29 cellular contexts compared by ENCODE assay signal in the genomic region with DNA sequence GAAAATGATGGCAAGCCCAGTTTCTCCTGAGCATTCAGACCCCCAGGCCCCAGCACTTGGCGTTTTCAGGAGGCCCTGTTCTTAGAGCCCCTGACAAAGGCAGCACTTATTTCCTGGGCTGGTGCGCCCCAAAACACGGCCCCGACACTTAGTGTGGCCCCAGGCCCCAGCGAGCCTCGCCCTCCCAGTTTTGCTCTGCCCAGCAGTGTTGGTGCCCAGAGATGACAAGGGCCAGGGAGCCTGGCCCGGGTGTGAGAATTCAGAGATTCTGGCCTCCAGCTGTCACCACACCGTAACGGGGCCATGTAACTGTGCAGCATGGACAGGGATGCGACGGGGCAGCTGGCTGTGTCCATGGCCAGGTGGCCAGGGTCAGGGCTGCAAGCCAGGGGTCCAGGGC. TPM values are rescaled to one million over a fixed set of nuclear protein-coding genes. Genes with fewer than 3 reads are reported as not detected.
"Had no signal": no experiment of that assay in that cellular context is flagged by ENCODE, and none has a peak within 500 bp of the region (broad histone marks: within the 10 kb centered on the region; RNA-seq: fewer than 3 reads in every experiment).

No MANE protein-coding gene starts in this region.

- H3K4me3 Mint-ChIP-seq: naive thymus-derived CD4-positive, alpha-beta T cell; natural killer cell; nephron; neural progenitor cell; stimulated activated effector memory CD8-positive, alpha-beta T cell treated with anti-CD3 and anti-CD28 coated beads, Interleukin-12 subunit alpha, Interleukin-12 subunit beta, amount 100 ng/mL, for 72 hours; stimulated activated naive B cell treated with anti-CD40 and anti-IgM and Interleukin-4, amounts not matched to agents 10 μg/mL and 1 μg/mL and 100 μg/mL, for 72 hours; stimulated activated naive CD8-positive, alpha-beta T cell treated with anti-CD3 and anti-CD28 coated beads, Interleukin-15, Interleukin-2, amounts not matched to agents 100 ng/mL and 50 ng/mL, for 24 hours had no signal

- H3K27me3 Mint-ChIP-seq: naive thymus-derived CD4-positive, alpha-beta T cell; progenitor cell of endocrine pancreas had no signal

- H3K9ac ChIP-seq: neural progenitor cell, parathyroid adenoma had no signal

- H3K4me1 Mint-ChIP-seq: natural killer cell; nephron; stimulated activated effector memory CD8-positive, alpha-beta T cell treated with anti-CD3 and anti-CD28 coated beads, Interleukin-12 subunit alpha, Interleukin-12 subunit beta, amount 100 ng/mL, for 72 hours; stimulated activated naive B cell treated with anti-CD40 and anti-IgM and Interleukin-4, amounts not matched to agents 10 μg/mL and 1 μg/mL and 100 μg/mL, for 72 hours had no signal

- H3K27ac ChIP-seq: neural progenitor cell, neutrophil, ovary, parathyroid adenoma, psoas muscle, right lobe of liver, sigmoid colon, stomach, thoracic aorta, thyroid gland, upper lobe of left lung, vagina had no signal

- H2AFZ ChIP-seq: neural progenitor cell, parathyroid adenoma had no signal

- H3K36me3 ChIP-seq: neural progenitor cell, neutrophil, ovary, right lobe of liver, sigmoid colon, vagina had no signal

- H3K36me3 Mint-ChIP-seq: naive thymus-derived CD4-positive, alpha-beta T cell; natural killer cell; neural progenitor cell; stimulated activated naive B cell treated with anti-CD40 and anti-IgM and Interleukin-4, amounts not matched to agents 10 μg/mL and 1 μg/mL and 100 μg/mL, for 72 hours had no signal

- DNase-seq: naive thymus-derived CD4-positive, alpha-beta T cell; natural killer cell; nucleus accumbens; ovary; sigmoid colon; small intestine; stimulated activated CD4-positive, alpha-beta T cell treated with anti-CD3 and anti-CD28 coated beads, Interleukin-15, amount 100 ng/mL, for 24 hours; stimulated activated CD4-positive, alpha-beta T cell treated with anti-CD3 and anti-CD28 coated beads, Interleukin-2, amount 100 ng/mL, for 24 hours; stimulated activated CD4-positive, alpha-beta T cell treated with anti-CD3 and anti-CD28 coated beads, Interleukin-2, amount 100 ng/mL, for 48 hours; stimulated activated CD4-positive, alpha-beta T cell treated with anti-CD3 and anti-CD28 coated beads, Interleukin-4, amount 100 ng/mL, for 24 hours; stimulated activated naive B cell treated with anti-CD40 and anti-IgM and Interleukin-4, amounts not matched to agents 10 μg/mL and 1 μg/mL and 100 μg/mL, for 72 hours; stimulated activated naive CD4-positive, alpha-beta T cell treated with Interleukin-2 at 50 U/mL for 16 hours; stomach; thyroid gland; trophoblast cell had no signal

- H3K27me3 ChIP-seq: neural progenitor cell, ovary, right lobe of liver, thyroid gland, vagina had no signal

- H3K4me1 ChIP-seq: parathyroid adenoma, psoas muscle, right lobe of liver, sigmoid colon, stomach, thyroid gland, upper lobe of left lung, vagina had no signal

- H3K4me3 ChIP-seq: neural progenitor cell, ovary, psoas muscle, right lobe of liver, sigmoid colon, stomach, thoracic aorta, thyroid gland, tibial nerve, upper lobe of left lung, vagina had no signal

- ATAC-seq: naive thymus-derived CD4-positive, alpha-beta T cell; natural killer cell; psoas muscle; right lobe of liver; stimulated activated effector memory CD8-positive, alpha-beta T cell treated with anti-CD3 and anti-CD28 coated beads, Interleukin-12 subunit alpha, Interleukin-12 subunit beta, amount 100 ng/mL, for 72 hours; stimulated activated naive B cell treated with anti-CD40 and anti-IgM and Interleukin-4, amounts not matched to agents 10 μg/mL and 1 μg/mL and 100 μg/mL, for 72 hours had no signal

- H3K27ac Mint-ChIP-seq: naive thymus-derived CD4-positive, alpha-beta T cell; natural killer cell; nephron; neural progenitor cell; stimulated activated effector memory CD8-positive, alpha-beta T cell treated with anti-CD3 and anti-CD28 coated beads, Interleukin-12 subunit alpha, Interleukin-12 subunit beta, amount 100 ng/mL, for 72 hours; stimulated activated naive B cell treated with anti-CD40 and anti-IgM and Interleukin-4, amounts not matched to agents 10 μg/mL and 1 μg/mL and 100 μg/mL, for 72 hours; stimulated activated naive CD8-positive, alpha-beta T cell treated with anti-CD3 and anti-CD28 coated beads, Interleukin-15, Interleukin-2, amounts not matched to agents 100 ng/mL and 50 ng/mL, for 24 hours had no signal

- H3K9me3 ChIP-seq: neutrophil, ovary, psoas muscle, right lobe of liver, sigmoid colon, stomach, thoracic aorta, thyroid gland, upper lobe of left lung, vagina had no signal

- H3K9me3 Mint-ChIP-seq: naive thymus-derived CD4-positive, alpha-beta T cell; natural killer cell; nephron; neural progenitor cell; stimulated activated effector memory CD8-positive, alpha-beta T cell treated with anti-CD3 and anti-CD28 coated beads, Interleukin-12 subunit alpha, Interleukin-12 subunit beta, amount 100 ng/mL, for 72 hours; stimulated activated naive B cell treated with anti-CD40 and anti-IgM and Interleukin-4, amounts not matched to agents 10 μg/mL and 1 μg/mL and 100 μg/mL, for 72 hours; stimulated activated naive CD8-positive, alpha-beta T cell treated with anti-CD3 and anti-CD28 coated beads, Interleukin-15, Interleukin-2, amounts not matched to agents 100 ng/mL and 50 ng/mL, for 24 hours had no signal

- H3K4me2 ChIP-seq: neural progenitor cell had no signal

RNA-seq across cellular contexts. Expression of a gene that starts 18.0 kb away (rescaled TPM):
- total RNA-seq: natural killer cell, osteoblast had no signal
- polyA plus RNA-seq: naive thymus-derived CD4-positive, alpha-beta T cell had no signal
